In the genomic region with DNA sequence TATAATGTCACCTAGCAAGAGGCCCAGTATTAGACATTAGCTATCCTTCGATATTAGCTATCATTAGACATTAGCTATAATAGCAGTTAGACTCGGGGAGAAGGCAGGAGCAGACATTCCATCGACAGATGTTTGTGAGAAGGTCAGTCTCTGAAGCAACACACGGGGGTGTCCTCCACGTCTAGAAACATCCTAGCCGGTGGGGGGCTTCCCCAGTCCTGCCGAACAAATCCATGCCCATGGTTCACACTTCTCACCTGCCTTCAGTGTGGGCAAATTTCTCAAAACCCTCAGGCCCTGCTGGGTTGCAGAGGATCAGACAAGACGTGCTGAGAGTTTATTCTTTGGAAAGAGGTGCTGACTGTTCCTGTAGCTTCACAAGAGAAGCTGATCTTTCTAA, we compare ENCODE assay signal across 23 cellular contexts.
"Had no signal": no experiment of that assay in that cellular context is flagged by ENCODE, and none has a peak within 500 bp of the region (broad histone marks: within the 10 kb centered on the region; RNA-seq: fewer than 3 reads in every experiment).

No MANE protein-coding gene starts in this region.

- ATAC-seq: effector memory CD8-positive, alpha-beta T cell; esophagus mucosa; gastrocnemius medialis; heart left ventricle; left cardiac atrium; left lung; left ventricle myocardium superior; lower lobe of right lung; mucosa of descending colon had no signal

- H3K4me1 ChIP-seq: colonic mucosa, gastrocnemius medialis, heart left ventricle had no signal

- H3K4me2 ChIP-seq: hepatocyte had no signal

- H3K27ac ChIP-seq: colonic mucosa, epithelial cell of prostate, esophagus squamous epithelium, gastrocnemius medialis, heart left ventricle, hepatocyte, left lung, lower lobe of right lung had no signal

- H3K79me2 ChIP-seq: hepatocyte had no signal

- H3K9me3 ChIP-seq: colonic mucosa, esophagus squamous epithelium, gastrocnemius medialis, heart left ventricle, left lung, lower lobe of right lung, mucosa of descending colon had no signal

- H2AFZ ChIP-seq: hepatocyte had no signal

- DNase-seq: colonic mucosa; cortex of kidney; effector CD8-positive, alpha-beta T cell; effector memory CD8-positive, alpha-beta T cell; erythroblast; esophagus squamous epithelium; foreskin fibroblast; gastrocnemius medialis; heart left ventricle; hypothalamus; immature natural killer cell; islet precursor cell; left cardiac atrium; left ventricle myocardium superior; lower lobe of right lung; mesenchymal stem cell; mucosa of descending colon; naive B cell had no signal

- H3K36me3 ChIP-seq: colonic mucosa, esophagus squamous epithelium, gastrocnemius medialis, heart left ventricle, left lung, lower lobe of right lung had no signal

- H3K4me3 ChIP-seq: colonic mucosa, esophagus squamous epithelium, gastrocnemius medialis, heart left ventricle, hepatocyte, left lung, lower lobe of right lung, mucosa of descending colon had no signal

- H3K27me3 ChIP-seq: colonic mucosa had no signal

- FAIRE-seq: endometrium had no signal
